ENCODE assay signal across 1 cellular context in genomic region chrX:153919281-153919680, GRCh38.
TF ChIP-seq lines count a peak whose summit lies in the region.

No MANE protein-coding gene starts in this region.

TF ChIP-seq in IMR-90, 13 proteins besides CTCF, POLR2A, EP300 and RAD21:
- no peak for TF ChIP-seq ELK1 (IDR thresholded peaks at IDR 0.05; ENCODE audit: borderline replicate concordance, low read depth, low read length)
- no peak for TF ChIP-seq MAFK (IDR thresholded peaks at IDR 0.05; ENCODE audit: low read depth, low read length)
- TF ChIP-seq SMC3 (IDR thresholded peaks at IDR 0.05; ENCODE audit: low read depth, low read length) = no peak
- TF ChIP-seq FOS (IDR thresholded peaks at IDR 0.05; ENCODE audit: low read depth, low read length) = no peak
- no peak for TF ChIP-seq RCOR1 (IDR thresholded peaks at IDR 0.05; ENCODE audit: insufficient replicate concordance, low read length)
- no peak for TF ChIP-seq MXI1 (IDR thresholded peaks at IDR 0.05; ENCODE audit: borderline replicate concordance, low read depth, low read length)
- no peak for TF ChIP-seq USF2 (IDR thresholded peaks at IDR 0.05; ENCODE audit: low read depth, low read length)
- no peak for TF ChIP-seq NFE2L2 (IDR thresholded peaks at IDR 0.05; ENCODE audit: low read depth, low read length)
- TF ChIP-seq CEBPB (IDR thresholded peaks at IDR 0.05; ENCODE audit: low read depth, low read length) = no peak
- no peak for TF ChIP-seq CHD1 (IDR thresholded peaks at IDR 0.05; ENCODE audit: low read depth, low read length)
- TF ChIP-seq RFX5 (IDR thresholded peaks at IDR 0.05; ENCODE audit: low read depth, low read length) = no peak
- no peak for TF ChIP-seq BHLHE40 (IDR thresholded peaks at IDR 0.05; ENCODE audit: low read depth, low read length)
- TF ChIP-seq MAZ (IDR thresholded peaks at IDR 0.05; ENCODE audit: borderline replicate concordance, low read depth, low read length) = no peak
